25 cellular contexts compared by ENCODE assay signal in genomic region chr5:134403951-134404350, GRCh38. TPM values are rescaled to one million over a fixed set of nuclear protein-coding genes. Genes with fewer than 3 reads are reported as not detected.
DNase-seq lines count a peak whose midpoint lies in the region; ATAC-seq, FAIRE-seq and TF ChIP-seq lines count a peak whose summit lies in the region.
"Had no signal": no experiment of that assay in that cellular context is flagged by ENCODE, and none has a peak within 500 bp of the region (broad histone marks: within the 10 kb centered on the region; RNA-seq: fewer than 3 reads in every experiment).

No MANE protein-coding gene starts in this region.

- TF ChIP-seq CTCF in PC-3 (conservative IDR thresholded peaks at IDR 0.05; ENCODE audit: low read depth, low read length): no peak
- TF ChIP-seq CTCF in H1 (IDR thresholded peaks at IDR 0.05; ENCODE audit: control extremely low read depth in 1 of 3, insufficient read depth in 1 of 3, low read depth in 1 of 3, low read length in 3 of 3): no peak
- no peak for TF ChIP-seq CTCF in progenitor cell of endocrine pancreas (IDR thresholded peaks at IDR 0.05; ENCODE audit: unreplicated experiment)
- TF ChIP-seq CTCF in brain microvascular endothelial cell (IDR thresholded peaks at IDR 0.05; ENCODE audit: low read depth, low read length, missing control alignments): no peak

- TF ChIP-seq EP300 in H1 (IDR thresholded peaks at IDR 0.05; ENCODE audit: borderline replicate concordance in 1 of 2, low read depth in 2 of 2, low read length in 2 of 2): no peak

- peak overlapping the region; percentile 74 for H3K27ac Mint-ChIP-seq in activated T-cell treated with anti-CD3 and anti-CD28 coated beads, Interleukin-2, amount 50 U/mL, for 24 hours
- peak overlapping the region; percentile 37 for H3K27ac Mint-ChIP-seq in progenitor cell of endocrine pancreas
- H3K27ac Mint-ChIP-seq: HFFc6 had no signal

- no TSS peak for BruUV-seq in PC-3 (replicated peaks; lab: Mats Ljungman, UMichigan)

- H3K36me3 Mint-ChIP-seq in activated T-cell treated with anti-CD3 and anti-CD28 coated beads, Interleukin-2, amount 50 U/mL, for 24 hours (ENCODE audit: low read depth): peaks cover 69% of the 10 kb centered on the region
- H3K36me3 Mint-ChIP-seq in progenitor cell of endocrine pancreas (ENCODE audit: insufficient read depth): peaks cover 10% of the 10 kb centered on the region

- no peak overlapping the region for H3K4me2 ChIP-seq in PC-3 (ENCODE audit: low read length)
- H3K4me2 ChIP-seq in H1 (ENCODE audit: insufficient read depth in 1 of 2, low read depth in 2 of 2, low read length in 2 of 2): no peak overlapping the region
- H3K4me2 ChIP-seq: A549, BLaER1, SK-N-SH had no signal

- no peaks in the 10 kb centered on the region for H3K27me3 ChIP-seq in PC-3 (ENCODE audit: low read length)
- H3K27me3 ChIP-seq in H1 (replicated peaks in 1 of 4; ENCODE audit: control insufficient read depth in 3 of 4, extremely low read depth in 1 of 4, insufficient read depth in 3 of 4, low read length in 3 of 4): no peaks in the 10 kb centered on the region
- no peaks in the 10 kb centered on the region for H3K27me3 ChIP-seq in brain microvascular endothelial cell (replicated peaks)
- H3K27me3 ChIP-seq: BLaER1 had no signal

- H3K4me1 Mint-ChIP-seq in activated T-cell treated with anti-CD3 and anti-CD28 coated beads, Interleukin-2, amount 50 U/mL, for 24 hours (ENCODE audit: low read depth): peaks cover 27% of the 10 kb centered on the region
- H3K4me1 Mint-ChIP-seq in progenitor cell of endocrine pancreas (ENCODE audit: low read depth): no peaks in the 10 kb centered on the region

- no peak overlapping the region for H3K56ac ChIP-seq in H1 (replicated peaks; ENCODE audit: insufficient read length, low read depth, low read length)

- H3K14ac ChIP-seq in H1 (ENCODE audit: insufficient read length): no peak overlapping the region

- H3K9me3 ChIP-seq in PC-3 (ENCODE audit: low read length): no peaks in the 10 kb centered on the region
- H3K9me3 ChIP-seq in H1 (ENCODE audit: insufficient read depth in 2 of 2, low read depth in 1 of 2, low read length in 1 of 2): no peaks in the 10 kb centered on the region
- H3K9me3 ChIP-seq: A549, BLaER1, SK-N-SH had no signal

- WGBS in H1 (ENCODE audit: extremely low coverage in 1 of 2, insufficient coverage in 1 of 2, insufficient read length in 1 of 2, insufficient replicate concordance in 2 of 2, low coverage in 1 of 2, low lambda C conversion rate in 2 of 2, missing lambda C conversion rate in 1 of 2), 2 experiments: 95% methylated on average over 5 of the region's 5 CpGs; no CpG with 5 or more reads in 1 of the 2 experiments

- H3K36me3 ChIP-seq in PC-3 (ENCODE audit: low read depth, low read length): no peaks in the 10 kb centered on the region; the same call in 1 of the 2 replicates
- peaks cover 0 to 31% (median 6%) of the 10 kb centered on the region in 4 experiments; a peak in 4 of 8 replicates for H3K36me3 ChIP-seq in H1 (ENCODE audit: control insufficient read depth in 2 of 4, insufficient read depth in 4 of 4, low read length in 3 of 4)
- H3K36me3 ChIP-seq in brain microvascular endothelial cell (replicated peaks): peaks cover 2% of the 10 kb centered on the region

- no peak overlapping the region for H3K18ac ChIP-seq in H1 (ENCODE audit: extremely low read depth, low read length)

- ATAC-seq in PC-3 (peak; percentile 57), HG03175 (IDR thresholded peaks at IDR 0.05; ENCODE audit: unreplicated experiment) (no peak), HG02588 (IDR thresholded peaks at IDR 0.05; ENCODE audit: unreplicated experiment) (no peak)
- ATAC-seq: A549, GM12878 had no signal

- intact Hi-C loops in PC-3 (cut with micrococcal nuclease): no loop called here

- no peaks in the 10 kb centered on the region for H3F3A ChIP-seq in PC-3 (ENCODE audit: low read length, unreplicated experiment)

- H3K4ac ChIP-seq in H1 (replicated peaks; ENCODE audit: insufficient read length, low read depth, low read length): no peak overlapping the region

- H3K79me1 ChIP-seq in H1 (ENCODE audit: low read depth, low read length): 0 out of 2 replicates have a peak, but pooled peaks cover 2% of the 10 kb centered on the region

- no peaks in the 10 kb centered on the region for H3K9me2 ChIP-seq in PC-3 (replicated peaks; ENCODE audit: low read length)
- H3K9me2 ChIP-seq: SK-N-SH had no signal

- no peaks in the 10 kb centered on the region for H3K23me2 ChIP-seq in H1 (ENCODE audit: low read depth, low read length)

- H2BK5ac ChIP-seq in H1 (ENCODE audit: low read depth, low read length): no peak overlapping the region

- TF ChIP-seq RAD21 in H1 (IDR thresholded peaks at IDR 0.05 in 1 of 2, conservative IDR thresholded peaks at IDR 0.05 in 1 of 2; ENCODE audit: low read depth in 2 of 2, low read length in 2 of 2): no peak

- H2BK12ac ChIP-seq in H1 (ENCODE audit: low read depth, low read length): no peak overlapping the region

- no peak overlapping the region for H3K23ac ChIP-seq in H1 (ENCODE audit: insufficient read length)

- no peak overlapping the region for H3K4me3 ChIP-seq in PC-3 (ENCODE audit: low read length)
- no peak overlapping the region for H3K4me3 ChIP-seq in H1 (ENCODE audit: extremely low read depth in 1 of 4, insufficient read depth in 2 of 4, low read depth in 3 of 4, low read length in 4 of 4)
- H3K4me3 ChIP-seq in brain microvascular endothelial cell (ENCODE audit: low read depth, low read length): no peak overlapping the region
- H3K4me3 ChIP-seq: A549, BLaER1, GM12878 had no signal

- H2AFZ ChIP-seq in PC-3 (ENCODE audit: low read length) (no peak overlapping the region), H1 (ENCODE audit: low read length) (no peak overlapping the region)

- H2BK20ac ChIP-seq in H1 (ENCODE audit: low read length): no peak overlapping the region

- in situ Hi-C loops in brain microvascular endothelial cell (cut with HindIII; ENCODE audit: low pct_ligation_motif_present, low sequenced_read_pairs): no loop called here

- peak overlapping the region; percentile 25; the same call in 1 of the 2 replicates for H4K8ac ChIP-seq in H1 (ENCODE audit: extremely low read depth, insufficient read depth, low read length)

- no peaks in the 10 kb centered on the region for H3K27me3 Mint-ChIP-seq in activated T-cell treated with anti-CD3 and anti-CD28 coated beads, Interleukin-2, amount 50 U/mL, for 24 hours
- H3K27me3 Mint-ChIP-seq in progenitor cell of endocrine pancreas: no peaks in the 10 kb centered on the region
- H3K27me3 Mint-ChIP-seq: CD4-positive, alpha-beta memory T cell; IgD-negative memory B cell had no signal

- no peak overlapping the region for H2BK120ac ChIP-seq in H1 (replicated peaks; ENCODE audit: low read depth, low read length)

- POLR2A ChIA-PET in PC-3 (lab: Charles Lee; ENCODE audit: unreplicated experiment): no interaction called here
- POLR2A ChIA-PET in H1 (lab: Charles Lee; ENCODE audit: partially characterized antibody): interaction anchor here (0.6 to 1.6 kb wide), 5 partner anchors 8 to 37 kb away, joined by 3 to 8 read pairs (median 3); partner anchors contain the start of gene CDKL3

- H3K79me2 ChIP-seq in PC-3 (ENCODE audit: low read length): peaks cover 8% of the 10 kb centered on the region
- peaks cover 2 to 4% of the 10 kb centered on the region in 2 experiments; a peak in 3 of 4 replicates for H3K79me2 ChIP-seq in H1 (ENCODE audit: control insufficient read depth in 1 of 2, insufficient read depth in 2 of 2, low read length in 2 of 2)

- H4K91ac ChIP-seq in H1 (replicated peaks; ENCODE audit: insufficient read length, low read length): no peak overlapping the region

- H3K9ac ChIP-seq in PC-3 (ENCODE audit: low read length) (no peak overlapping the region), H1 (replicated peaks in 1 of 4; ENCODE audit: extremely low read depth in 1 of 4, low read depth in 3 of 4, low read length in 3 of 4) (no peak overlapping the region)
- H3K9ac ChIP-seq: BLaER1, SK-N-SH had no signal

- no peak overlapping the region for H4K5ac ChIP-seq in H1 (ENCODE audit: insufficient read length, low read depth, low read length)

- H3K27ac ChIP-seq in PC-3 (ENCODE audit: low read length): no peak overlapping the region
- no peak overlapping the region for H3K27ac ChIP-seq in H1 (ENCODE audit: low read depth, low read length)
- no peak overlapping the region for H3K27ac ChIP-seq in brain microvascular endothelial cell
- H3K27ac ChIP-seq: A549, BLaER1, HL-60 had no signal

- H4K20me1 ChIP-seq in PC-3 (ENCODE audit: low read length): no peaks in the 10 kb centered on the region
- no peaks in the 10 kb centered on the region for H4K20me1 ChIP-seq in H1 (replicated peaks in 1 of 2; ENCODE audit: control insufficient read depth in 1 of 2, insufficient read depth in 2 of 2, low read length in 2 of 2)

- no peaks in the 10 kb centered on the region for H3K9me3 Mint-ChIP-seq in activated T-cell treated with anti-CD3 and anti-CD28 coated beads, Interleukin-2, amount 50 U/mL, for 24 hours
- no peaks in the 10 kb centered on the region for H3K9me3 Mint-ChIP-seq in progenitor cell of endocrine pancreas (ENCODE audit: low read depth)
- H3K9me3 Mint-ChIP-seq: CD4-positive, alpha-beta memory T cell; HFFc6; IgD-negative memory B cell had no signal

- no peak overlapping the region for H3K4me3 Mint-ChIP-seq in activated T-cell treated with anti-CD3 and anti-CD28 coated beads, Interleukin-2, amount 50 U/mL, for 24 hours
- no peak overlapping the region for H3K4me3 Mint-ChIP-seq in progenitor cell of endocrine pancreas (ENCODE audit: low read depth)
- H3K4me3 Mint-ChIP-seq: CD4-positive, alpha-beta memory T cell; HFFc6; IgD-negative memory B cell had no signal

- no peak for FAIRE-seq in H1 (lab: Jason Lieb, UNC)
- FAIRE-seq: A549, GM12878, HTR-8/SVneo had no signal

- CTCF ChIA-PET in PC-3 (lab: Charles Lee) (no interaction called here), H1 (lab: Charles Lee; ENCODE audit: partially characterized antibody) (interaction anchor here (0.9 to 2.2 kb wide), 6 partner anchors 12 to 183 kb away, joined by 3 to 7 read pairs (median 4); no protein-coding TSS in a partner anchor)

- no peak for TF ChIP-seq POLR2A in H1 (IDR thresholded peaks at IDR 0.05; ENCODE audit: control extremely low read depth in 1 of 2, low read depth in 2 of 2, low read length in 2 of 2)

- no peak overlapping the region for H2BK15ac ChIP-seq in H1 (ENCODE audit: low read length)

- H2AK5ac ChIP-seq in H1 (ENCODE audit: low read depth, low read length): no peak overlapping the region

- peaks cover 8% of the 10 kb centered on the region; the same call in 1 of the 2 replicates for H3K4me1 ChIP-seq in PC-3 (ENCODE audit: insufficient read depth, low read length)
- no peaks in the 10 kb centered on the region for H3K4me1 ChIP-seq in H1 (replicated peaks in 1 of 4; ENCODE audit: control insufficient read depth in 3 of 4, insufficient read depth in 4 of 4, low read length in 3 of 4)
- H3K4me1 ChIP-seq: BLaER1 had no signal

- DNase-seq in activated T-cell treated with anti-CD3 and anti-CD28 coated beads, Interleukin-2, amount 50 U/mL, for 24 hours: no peak
- DNase-seq in activated T-cell treated with anti-CD3 and anti-CD28 coated beads for 4 hours (no peak), PC-3 (peak; percentile 51), H1 (ENCODE audit: low read depth in 1 of 2, low spot score in 2 of 2) (no peak), progenitor cell of endocrine pancreas (ENCODE audit: low spot score, unreplicated experiment) (no peak), brain microvascular endothelial cell (no peak)
- DNase-seq: CD4-positive, alpha-beta memory T cell; DMS153; EL; GOT3; HFFc6; NCI-H1105; NCI-H1694; NCI-H2081 treated with DMSO at 0.1 percent for 48 hours; NCI-H748 treated with DMSO at 0.1 percent for 48 hours; SHP77 treated with DMSO at 0.1 percent for 48 hours; SK-N-SH had no signal

RNA-seq across cellular contexts. Expression of gene CDKN2AIPNL, which starts 7.7 kb away (rescaled TPM):
- total RNA-seq in PC-3 (2014; rRNA removed) (29.7 and 38.2 TPM in 2 replicates), progenitor cell of endocrine pancreas (28.3 and 29.0 TPM in 2 replicates)
- total RNA-seq in H1 (2021; fragmentation: NEBNext Ultra II Directional; extraction: Animal tissue kit (Norgen Biotek cat#: 25700)): 54.3 and 56.3 TPM in 2 replicates
- polyA plus RNA-seq in H1 (2011; rRNA removed): 31.2 and 40.0 TPM in 2 replicates
- 44.5 TPM for polyA plus RNA-seq in H1 (2011; cell fraction: cytosol; rRNA removed)
- polyA plus RNA-seq in H1 (2011; cell fraction: nucleus; rRNA removed): 9.6 TPM
- 34.7 to 41.9 TPM (median 39.4 TPM) in 4 replicates for polyA plus RNA-seq in H1 (2012, experiment 1 of 2)
- 59.9 TPM for polyA plus RNA-seq in H1 (2012, experiment 2 of 2)
- polyA plus RNA-seq in H1 (2013, experiment 1 of 2): 50.3 TPM
- 51.4 TPM for polyA plus RNA-seq in H1 (2013, experiment 2 of 2)
- 10.6 and 11.7 TPM in 2 replicates for polyA minus RNA-seq in H1 (2011; rRNA and poly(A)+ RNA removed)
- polyA minus RNA-seq in H1 (2011; cell fraction: cytosol; rRNA and poly(A)+ RNA removed): 16.8 TPM
- 16.6 TPM for polyA minus RNA-seq in H1 (2011; cell fraction: nucleus; rRNA and poly(A)+ RNA removed)

RNA-seq across cellular contexts. Expression of gene UBE2B, which starts 32.6 kb away (rescaled TPM):
- total RNA-seq in PC-3 (2014; rRNA removed) (9.5 and 10.0 TPM in 2 replicates), progenitor cell of endocrine pancreas (80.0 and 81.3 TPM in 2 replicates)
- total RNA-seq in H1 (2021; fragmentation: NEBNext Ultra II Directional; extraction: Animal tissue kit (Norgen Biotek cat#: 25700)): 40.3 and 46.8 TPM in 2 replicates
- polyA plus RNA-seq in H1 (2011; rRNA removed): 8.1 and 15.9 TPM in 2 replicates
- polyA plus RNA-seq in H1 (2011; cell fraction: cytosol; rRNA removed): 21.0 TPM
- polyA plus RNA-seq in H1 (2011; cell fraction: nucleus; rRNA removed): 4.1 TPM
- polyA plus RNA-seq in H1 (2012, experiment 1 of 2): 13.8 to 34.1 TPM (median 16.4 TPM) in 4 replicates
- 13.1 TPM for polyA plus RNA-seq in H1 (2012, experiment 2 of 2)
- 42.7 TPM for polyA plus RNA-seq in H1 (2013, experiment 1 of 2)
- 34.4 TPM for polyA plus RNA-seq in H1 (2013, experiment 2 of 2)
- polyA minus RNA-seq in H1 (2011; rRNA and poly(A)+ RNA removed): 6.4 and 7.3 TPM in 2 replicates
- 9.4 TPM for polyA minus RNA-seq in H1 (2011; cell fraction: cytosol; rRNA and poly(A)+ RNA removed)
- 9.8 TPM for polyA minus RNA-seq in H1 (2011; cell fraction: nucleus; rRNA and poly(A)+ RNA removed)

RNA-seq across cellular contexts. Expression of gene CDKL3, which starts 37.0 kb away (rescaled TPM):
- total RNA-seq in PC-3 (2014; rRNA removed): 0.17 TPM in 1 of 2 replicates, not detected in the other
- total RNA-seq in H1 (2021; fragmentation: NEBNext Ultra II Directional; extraction: Animal tissue kit (Norgen Biotek cat#: 25700)): 1.4 and 1.7 TPM in 2 replicates
- polyA plus RNA-seq in H1 (2011; rRNA removed): 0.49 and 0.77 TPM in 2 replicates
- 0.69 TPM for polyA plus RNA-seq in H1 (2011; cell fraction: cytosol; rRNA removed)
- 0.41 TPM for polyA plus RNA-seq in H1 (2011; cell fraction: nucleus; rRNA removed)
- polyA plus RNA-seq in H1 (2012, experiment 1 of 2): 1.1 to 2.4 TPM (median 1.5 TPM) in 4 replicates
- 2.2 TPM for polyA plus RNA-seq in H1 (2012, experiment 2 of 2)
- polyA plus RNA-seq in H1 (2013, experiment 1 of 2): 2.1 TPM
- 0.92 TPM for polyA plus RNA-seq in H1 (2013, experiment 2 of 2)
- 0.32 and 0.47 TPM in 2 replicates for polyA minus RNA-seq in H1 (2011; rRNA and poly(A)+ RNA removed)
- polyA minus RNA-seq in H1 (2011; cell fraction: cytosol; rRNA and poly(A)+ RNA removed): not detected
- 1.7 TPM for polyA minus RNA-seq in H1 (2011; cell fraction: nucleus; rRNA and poly(A)+ RNA removed)
- total RNA-seq in progenitor cell of endocrine pancreas: 3.0 and 6.1 TPM in 2 replicates
